ENCODE assay signal across 9 cellular contexts in the genomic region with DNA sequence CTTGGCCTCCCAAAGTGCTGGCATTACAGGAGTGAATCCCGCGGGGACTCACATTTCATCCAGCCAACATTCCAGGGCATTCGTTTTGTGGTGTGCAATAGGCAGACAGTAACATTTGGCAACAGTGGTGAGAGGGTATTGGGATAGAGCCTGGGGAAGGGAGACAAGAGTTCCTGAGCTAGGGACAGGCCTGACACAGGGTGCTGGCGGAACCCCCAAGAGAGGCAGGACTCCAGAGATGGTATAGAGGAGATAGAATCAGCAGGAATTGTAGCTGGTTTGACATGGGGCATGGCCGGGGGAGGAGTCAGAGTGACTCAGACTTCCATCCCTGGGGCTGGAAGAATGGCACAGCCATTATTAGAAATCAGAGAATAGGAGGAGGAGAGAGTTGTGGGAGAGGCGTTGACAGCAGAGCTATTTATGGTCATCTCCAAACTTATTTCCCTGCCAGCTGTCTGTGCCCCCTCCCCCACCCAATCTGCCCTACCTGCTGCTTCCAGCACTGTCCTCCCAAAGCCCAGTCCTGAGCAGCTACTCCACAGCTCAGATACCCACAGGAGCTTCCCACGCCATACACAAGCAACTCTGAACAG. TPM values are rescaled to one million over a fixed set of nuclear protein-coding genes. Genes with fewer than 3 reads are reported as not detected.
DNase-seq lines count a peak whose midpoint lies in the region; ATAC-seq and TF ChIP-seq lines count a peak whose summit lies in the region.
"Had no signal": no experiment of that assay in that cellular context is flagged by ENCODE, and none has a peak within 500 bp of the region (broad histone marks: within the 10 kb centered on the region; RNA-seq: fewer than 3 reads in every experiment).

No MANE protein-coding gene starts in this region.

- no peak overlapping the region for H3K9ac ChIP-seq in adipocyte (ENCODE audit: low read length)

- no peak for TF ChIP-seq POLR2A in transverse colon (IDR thresholded peaks at IDR 0.05)

- peak; percentile 22 for DNase-seq in NCI-H2171 treated with DMSO at 0.1 percent for 48 hours (lab: John Stamatoyannopoulos, UW)
- DNase-seq in NCI-H2171 (lab: John Stamatoyannopoulos, UW) = no peak
- DNase-seq in adipocyte (ENCODE audit: low read depth) = peak; percentile 62
- DNase-seq in right atrium auricular region (ENCODE audit: low spot score) = no peak
- DNase-seq in transverse colon = no peak
- no peak for DNase-seq in left lobe of liver (ENCODE audit: low spot score)
- no peak for DNase-seq in globus pallidus (ENCODE audit: low spot score)
- DNase-seq: NCI-H748 treated with DMSO at 0.1 percent for 48 hours had no signal

- in situ Hi-C loops in transverse colon (cut with MboI; ENCODE audit: low pct_ligation_motif_present in 1 of 4, low pct_unique_long_range_greater_than_20kb in 1 of 4, low sequenced_read_pairs in 3 of 4) = no loop called here

- ATAC-seq in left lobe of liver (no peak), HG03442 (IDR thresholded peaks at IDR 0.05; ENCODE audit: unreplicated experiment) (no peak)

- 62 to 81% methylated on average over 6 to 7 of the region's 7 CpGs for WGBS in transverse colon (ENCODE audit: low coverage in 1 of 2), 2 donors

- intact Hi-C loops in transverse colon (cut with DNase I; ENCODE audit: low total_unique reads) = no loop called here

- no peak for TF ChIP-seq EP300 in transverse colon (IDR thresholded peaks at IDR 0.05; ENCODE audit: low read depth)

- H3K27ac ChIP-seq in right atrium auricular region (peak overlapping the region; percentile 91 to 92), transverse colon (peak overlapping the region in 3 of 4 donors; percentile 55 to 99 (median 96))

- H3K36me3 ChIP-seq in adipocyte (ENCODE audit: control insufficient read depth, insufficient read depth, low read length, severe bottlenecking) = no peaks in the 10 kb centered on the region
- H3K36me3 ChIP-seq in right atrium auricular region = no peaks in the 10 kb centered on the region
- H3K36me3 ChIP-seq in transverse colon = no peaks in the 10 kb centered on the region

- TF ChIP-seq CTCF in right atrium auricular region (IDR thresholded peaks at IDR 0.05) (no peak), transverse colon (IDR thresholded peaks at IDR 0.05) (no peak)

- H3K27me3 ChIP-seq in adipocyte (replicated peaks; ENCODE audit: control insufficient read depth, insufficient read depth, low read length) = peaks cover 6% of the 10 kb centered on the region
- no peaks in the 10 kb centered on the region for H3K27me3 ChIP-seq in right atrium auricular region
- no peaks in the 10 kb centered on the region for H3K27me3 ChIP-seq in transverse colon

- no peaks in the 10 kb centered on the region for H3K9me3 ChIP-seq in adipocyte (ENCODE audit: control insufficient read depth, low read length)
- no peaks in the 10 kb centered on the region for H3K9me3 ChIP-seq in right atrium auricular region
- no peaks in the 10 kb centered on the region for H3K9me3 ChIP-seq in transverse colon

- peaks cover 23% of the 10 kb centered on the region for H3K4me1 ChIP-seq in adipocyte (ENCODE audit: control insufficient read depth, insufficient read depth, low read length)
- H3K4me1 ChIP-seq in right atrium auricular region = peaks cover 0 to 28% of the 10 kb centered on the region in 2 donors
- peaks cover 0 to 31% (median 21%) of the 10 kb centered on the region in 4 donors for H3K4me1 ChIP-seq in transverse colon

- H3K4me3 ChIP-seq in adipocyte (ENCODE audit: low read length) = no peak overlapping the region
- no peak overlapping the region for H3K4me3 ChIP-seq in right atrium auricular region
- H3K4me3 ChIP-seq in transverse colon = no peak overlapping the region

RNA-seq across cellular contexts. Expression of gene IDH2, which starts 4.4 kb away (rescaled TPM):
- total RNA-seq in right atrium auricular region = 100 to 1,000 TPM; 119 to 249 TPM
- total RNA-seq in transverse colon = 100 to 1,000 TPM in 1 of 4 donors, 10 to 100 TPM in 3; 19.1 to 101 (median 85.1) TPM
- 292 TPM for total RNA-seq in left lobe of liver

Comparison
In these comparisons a context has a peak if more than half of its experiments do, and no peak if none do; other contexts are left out.
1. DNase-seq: peak in NCI-H2171 treated with DMSO at 0.1 percent for 48 hours (single experiment) and adipocyte (single experiment); none in NCI-H2171 (single experiment), right atrium auricular region (single experiment), transverse colon (single experiment), left lobe of liver (single experiment) and globus pallidus (single experiment).